1 cellular context compared by ENCODE assay signal in genomic region chr4:1212546-1213335, GRCh38.
TF ChIP-seq lines count a peak whose summit lies in the region.

No MANE protein-coding gene starts in this region.

TF ChIP-seq in K562, 482 proteins besides CTCF, POLR2A, EP300 and RAD21:
- 0 out of 2 replicates have a peak, but pooled peaks have one; percentile 18 for TF ChIP-seq POLR2G (IDR thresholded peaks at IDR 0.05; ENCODE audit: low read depth, low read length)
- TF ChIP-seq RBM22 (IDR thresholded peaks at IDR 0.05; ENCODE audit: low read depth, low read length, poor library complexity, severe bottlenecking) = peak; percentile 12
- TF ChIP-seq NR4A1 (CRISPR knock-in tag; IDR thresholded peaks at IDR 0.05) = no peak
- TF ChIP-seq NR4A1 (tag; IDR thresholded peaks at IDR 0.05) = no peak
- no peak for TF ChIP-seq RFX1 (IDR thresholded peaks at IDR 0.05)
